ENCODE assay signal across 1 cellular context in the genomic region with DNA sequence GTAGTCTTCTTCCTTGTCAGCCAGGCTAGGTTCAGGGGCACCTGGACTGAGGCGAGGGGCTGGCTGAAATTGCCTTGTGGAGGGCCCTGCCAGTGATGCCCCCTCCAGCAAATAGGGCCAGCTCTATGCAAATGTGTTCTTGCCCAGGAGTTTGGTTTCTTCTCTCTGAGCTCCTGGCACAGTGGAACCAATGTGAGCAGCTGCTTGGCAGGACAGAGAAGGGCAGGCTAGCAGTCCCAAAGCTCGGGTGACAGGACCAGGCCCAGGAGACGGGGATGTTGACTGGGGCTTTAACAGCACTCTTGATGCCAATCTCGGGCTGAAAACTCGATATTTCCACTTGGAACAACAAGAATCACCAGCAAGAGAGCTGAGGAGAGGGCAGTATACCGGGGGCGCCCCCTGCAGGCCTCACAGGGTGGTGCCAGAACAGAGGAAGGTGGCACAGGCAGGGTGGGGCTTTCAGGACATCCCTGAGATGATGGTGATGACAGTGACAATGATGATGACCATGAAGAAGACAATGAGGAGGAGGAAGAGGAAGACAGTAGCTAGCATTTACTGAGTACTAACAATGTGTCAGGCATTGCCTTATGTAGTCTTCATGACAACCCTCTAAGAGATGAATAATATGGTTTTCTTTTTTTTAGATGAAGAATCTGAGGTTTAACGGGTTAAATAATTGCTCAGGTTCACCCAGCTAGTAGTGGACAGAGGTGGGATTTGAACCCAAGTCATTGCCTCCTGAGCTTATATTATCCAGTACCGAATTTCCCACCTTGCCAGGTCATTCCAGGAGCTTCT.
TF ChIP-seq lines count a peak whose summit lies in the region.

No MANE protein-coding gene starts in this region.

TF ChIP-seq in HCT116, 20 proteins besides CTCF, POLR2A, EP300 and RAD21 (continued from another document):
- TF ChIP-seq EGR1 (IDR thresholded peaks at IDR 0.05; ENCODE audit: low read depth), result no peak
